10 cellular contexts compared by ENCODE assay signal in the genomic region with DNA sequence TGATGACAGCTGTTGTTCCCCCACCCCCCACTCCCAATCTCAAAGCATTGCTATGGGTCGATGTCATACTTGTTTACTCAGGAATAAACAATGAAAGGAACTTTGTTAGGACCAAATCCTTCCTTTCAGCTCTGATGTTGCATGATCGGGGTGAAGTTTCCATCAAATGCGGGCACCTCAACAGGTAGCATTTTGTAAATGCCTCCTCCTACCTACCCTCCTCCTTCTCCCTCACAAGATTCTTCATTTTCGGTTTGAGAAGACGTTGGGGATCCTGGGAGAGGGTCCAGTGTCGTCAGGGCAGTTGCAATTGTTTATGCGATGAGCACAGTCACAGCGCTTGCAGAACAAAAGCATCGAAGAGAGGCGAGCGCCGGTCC. TPM values are rescaled to one million over a fixed set of nuclear protein-coding genes. Genes with fewer than 3 reads are reported as not detected.
DNase-seq lines count a peak whose midpoint lies in the region; ATAC-seq and TF ChIP-seq lines count a peak whose summit lies in the region.
"Had no signal": no experiment of that assay in that cellular context is flagged by ENCODE, and none has a peak within 500 bp of the region (broad histone marks: within the 10 kb centered on the region; RNA-seq: fewer than 3 reads in every experiment).

No MANE protein-coding gene starts in this region.

- in situ Hi-C loops in GM23248 (cut with MboI) = no loop called here

- peaks cover 12% of the 10 kb centered on the region for H3K27me3 ChIP-seq in GM23248 (replicated peaks; ENCODE audit: insufficient read depth)
- peaks cover 5% of the 10 kb centered on the region for H3K27me3 ChIP-seq in rectal smooth muscle tissue (ENCODE audit: control insufficient read depth, insufficient read depth, low read length)

- TF ChIP-seq CTCF in VCaP (conservative IDR thresholded peaks at IDR 0.05) = no peak

- ATAC-seq in left lobe of liver = no peak

- H3K9me3 ChIP-seq in GM23248 (ENCODE audit: low read depth) = no peaks in the 10 kb centered on the region

- H3K27ac ChIP-seq in GM23248 (no peak overlapping the region), VCaP (peak overlapping the region; percentile 79), rectal smooth muscle tissue (ENCODE audit: low read depth, low read length) (no peak overlapping the region)

- H4K20me1 ChIP-seq in GM23248 (ENCODE audit: insufficient read depth) = no peaks in the 10 kb centered on the region

- H3K9me2 ChIP-seq in GM23248 (ENCODE audit: insufficient read depth) = no peaks in the 10 kb centered on the region

- DNase-seq in GM23248 = no peak
- DNase-seq in NOMO-1 treated with DMSO at 0.1 percent for 48 hours (lab: John Stamatoyannopoulos, UW; ENCODE audit: unreplicated experiment) = no peak
- no peak for DNase-seq in NCI-H2081 treated with DMSO at 0.1 percent for 48 hours (lab: John Stamatoyannopoulos, UW)
- no peak for DNase-seq in midbrain (lab: John Stamatoyannopoulos, UW)
- no peak for DNase-seq in left lobe of liver (ENCODE audit: low spot score)
- DNase-seq: HCEC 1CT, KG1 had no signal

- H2AFZ ChIP-seq in GM23248 = peak overlapping the region; percentile 88

- H3K4me1 ChIP-seq in GM23248 (ENCODE audit: insufficient read depth) (peaks cover 8% of the 10 kb centered on the region; the same call in 1 of the 2 replicates), rectal smooth muscle tissue (ENCODE audit: control insufficient read depth, insufficient read depth, low read length) (no peaks in the 10 kb centered on the region)

- H3K4me3 ChIP-seq in GM23248 (peak overlapping the region; percentile 80), iPS-11a (ENCODE audit: low read depth, low read length) (peak overlapping the region; percentile 66), rectal smooth muscle tissue (ENCODE audit: low read length) (peak overlapping the region; percentile 68)

- no peaks in the 10 kb centered on the region for H3K79me2 ChIP-seq in GM23248 (ENCODE audit: insufficient read depth)

- peak overlapping the region; percentile 83 for H3K4me2 ChIP-seq in GM23248 (ENCODE audit: unreplicated experiment)

- 8% methylated on average over 12 of the region's 12 CpGs for WGBS in GM23248 (ENCODE audit: low coverage in 1 of 2, low lambda C conversion rate in 2 of 2, missing lambda C conversion rate in 2 of 2), 2 experiments

- H3K9ac ChIP-seq in GM23248 (peak overlapping the region; percentile 55; the same call in 1 of the 2 replicates), rectal smooth muscle tissue (ENCODE audit: low read length) (no peak overlapping the region)

- no peaks in the 10 kb centered on the region for H3F3A ChIP-seq in GM23248 (ENCODE audit: insufficient read depth)

- H3K36me3 ChIP-seq in GM23248 (ENCODE audit: low read depth) = no peaks in the 10 kb centered on the region
- no peaks in the 10 kb centered on the region for H3K36me3 ChIP-seq in rectal smooth muscle tissue (ENCODE audit: control insufficient read depth, insufficient read depth, low read length)

RNA-seq across cellular contexts. Expression of gene HUNK, which starts 0.8 kb away (rescaled TPM):
- 1.3 and 2.5 TPM in 2 replicates for total RNA-seq in GM23248 (2014; rRNA removed; shearing (Covaris generic))
- 0.30 and 0.32 TPM in 2 replicates for polyA plus RNA-seq in GM23248 (2016; fragmentation: Nextera tagmentation; extraction: Ambion mirVana)
- 0.55 TPM for total RNA-seq in left lobe of liver
